In the genomic region with DNA sequence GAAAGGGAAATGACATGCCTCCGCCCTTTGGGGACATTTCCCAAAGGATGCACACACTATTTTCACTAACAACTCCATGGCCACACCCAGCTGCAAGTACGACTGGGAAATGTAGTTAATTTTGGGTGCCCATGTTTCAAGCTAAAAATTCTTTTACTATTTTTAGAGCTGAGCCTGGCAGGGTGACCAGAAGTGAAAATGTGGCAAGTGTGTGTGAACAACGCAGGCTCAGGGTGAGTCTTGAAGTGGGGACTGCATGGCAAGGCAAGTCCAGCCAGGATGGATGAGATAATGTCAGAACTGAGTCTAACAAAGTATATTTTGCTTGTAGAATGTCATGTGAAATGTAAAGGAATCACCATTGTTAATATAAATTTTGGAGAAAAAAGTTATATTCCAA, we compare ENCODE assay signal across 15 cellular contexts.
"Had no signal": no experiment of that assay in that cellular context is flagged by ENCODE, and none has a peak within 500 bp of the region (broad histone marks: within the 10 kb centered on the region; RNA-seq: fewer than 3 reads in every experiment).

No MANE protein-coding gene starts in this region.

- H3K9me3 ChIP-seq: ovary, testis had no signal

- ATAC-seq: left lung; stimulated activated naive CD8-positive, alpha-beta T cell treated with anti-CD3 and anti-CD28 coated beads, Interleukin-15, amount 100 ng/mL, for 72 hours had no signal

- H3K27ac Mint-ChIP-seq: activated CD4-positive, alpha-beta memory T cell treated with anti-CD3 and anti-CD28 coated beads, Interleukin-2, amount 10 ng/mL, durations not matched to agents 7 days and 5 days; nephron progenitor cell; stimulated activated naive CD8-positive, alpha-beta T cell treated with anti-CD3 and anti-CD28 coated beads, Interleukin-15, amount 100 ng/mL, for 72 hours had no signal

- DNase-seq: activated CD4-positive, alpha-beta memory T cell treated with anti-CD3 and anti-CD28 coated beads, Interleukin-2, amount 10 ng/mL, durations not matched to agents 7 days and 5 days; activated naive CD4-positive, alpha-beta T cell; foreskin fibroblast; islet precursor cell; left lung; mesenchymal stem cell; nephron progenitor cell; ovary; stimulated activated CD4-positive, alpha-beta T cell treated with anti-CD3 and anti-CD28 coated beads, Interleukin-4, amount 100 ng/mL, for 4 hours; stimulated activated naive CD8-positive, alpha-beta T cell treated with anti-CD3 and anti-CD28 coated beads, Interleukin-15, amount 100 ng/mL, for 72 hours; T1000; testis had no signal

- H3K4me3 Mint-ChIP-seq: activated CD4-positive, alpha-beta memory T cell treated with anti-CD3 and anti-CD28 coated beads, Interleukin-2, amount 10 ng/mL, durations not matched to agents 7 days and 5 days; nephron progenitor cell; stimulated activated naive CD8-positive, alpha-beta T cell treated with anti-CD3 and anti-CD28 coated beads, Interleukin-15, amount 100 ng/mL, for 72 hours had no signal

- H3K4me1 Mint-ChIP-seq: nephron progenitor cell had no signal

- H3K27ac ChIP-seq: esophagus muscularis mucosa, left lung, ovary, testis, VCaP had no signal

- H3K4me1 ChIP-seq: left lung, testis had no signal

- H3K4me3 ChIP-seq: esophagus muscularis mucosa, left lung, ovary, skin epidermis, testis had no signal

- H3K36me3 ChIP-seq: esophagus muscularis mucosa, left lung, ovary had no signal

- H3K27me3 ChIP-seq: esophagus muscularis mucosa, left lung, ovary, testis had no signal
